In the genomic region with DNA sequence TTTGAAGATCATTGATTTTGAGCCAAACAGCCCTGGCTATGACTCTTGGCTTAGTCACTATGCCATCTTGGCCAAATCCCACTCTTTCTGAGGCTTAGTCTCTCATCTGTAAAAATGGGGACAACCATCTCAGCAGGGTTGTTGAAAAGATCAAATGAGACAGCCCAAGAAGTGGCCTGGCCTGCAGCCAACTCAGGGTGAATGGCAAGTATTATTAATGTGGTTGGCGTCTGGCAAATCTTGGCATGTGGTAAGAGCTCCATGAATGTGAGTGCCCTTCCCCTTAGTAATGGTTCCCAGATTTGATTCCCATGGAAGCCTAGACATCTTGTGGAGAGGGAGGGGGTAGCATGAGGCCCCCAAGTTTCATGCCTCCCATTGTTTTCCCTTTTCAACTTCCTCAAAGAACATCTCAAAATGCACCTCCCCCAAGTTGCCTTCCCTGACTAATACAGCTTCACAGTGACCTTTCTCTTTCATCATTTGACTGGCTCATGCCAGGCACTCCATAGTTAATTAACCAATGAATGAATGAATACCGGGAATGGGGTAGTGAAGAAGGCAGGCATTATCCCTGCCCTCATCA, we compare ENCODE assay signal across 10 cellular contexts. TPM values are rescaled to one million over a fixed set of nuclear protein-coding genes. Genes with fewer than 3 reads are reported as not detected.
DNase-seq lines count a peak whose midpoint lies in the region; ATAC-seq and TF ChIP-seq lines count a peak whose summit lies in the region.
"Had no signal": no experiment of that assay in that cellular context is flagged by ENCODE, and none has a peak within 500 bp of the region (broad histone marks: within the 10 kb centered on the region; RNA-seq: fewer than 3 reads in every experiment).

No MANE protein-coding gene starts in this region.

- peaks cover 0 to 4% (median 0%) of the 10 kb centered on the region in 7 donors for H3K9me3 Mint-ChIP-seq in CD14-positive monocyte
- no peaks in the 10 kb centered on the region for H3K9me3 Mint-ChIP-seq in progenitor cell of endocrine pancreas (ENCODE audit: low read depth)

- intact Hi-C loops in CD14-positive monocyte (cut with micrococcal nuclease) (no loop called here), lower lobe of right lung (cut with DNase I) (no loop called here)

- H3K9me3 ChIP-seq in lower lobe of right lung = no peaks in the 10 kb centered on the region
- H3K9me3 ChIP-seq: esophagus muscularis mucosa had no signal

- no peaks in the 10 kb centered on the region for H3K36me3 ChIP-seq in lower lobe of right lung
- H3K36me3 ChIP-seq: esophagus muscularis mucosa had no signal

- no peaks in the 10 kb centered on the region for H3K27me3 ChIP-seq in lower lobe of right lung (ENCODE audit: low read depth)
- H3K27me3 ChIP-seq: esophagus muscularis mucosa had no signal

- DNase-seq in CD14-positive monocyte (ENCODE audit: low spot score) = peak; percentile 65
- DNase-seq in LoVo (ENCODE audit: low spot score) = peak; percentile 78
- peak; percentile 94 for DNase-seq in astrocyte of the cerebellum (ENCODE audit: low read depth)
- peak; percentile 62 for DNase-seq in medulla oblongata (ENCODE audit: extremely low spot score)
- DNase-seq in lower lobe of right lung = no peak
- DNase-seq in progenitor cell of endocrine pancreas (ENCODE audit: low spot score, unreplicated experiment) = no peak
- no peak for DNase-seq in epidermal melanocyte (ENCODE audit: insufficient read length, low spot score)
- DNase-seq: NCI-H2081 treated with DMSO at 0.1 percent for 48 hours had no signal

- H3K36me3 Mint-ChIP-seq in CD14-positive monocyte = peaks cover 5 to 21% of the 10 kb centered on the region in 2 donors
- no peaks in the 10 kb centered on the region for H3K36me3 Mint-ChIP-seq in progenitor cell of endocrine pancreas (ENCODE audit: insufficient read depth)

- H3K4me3 Mint-ChIP-seq in CD14-positive monocyte = peak overlapping the region in 1 of 2 donors; percentile 21
- no peak overlapping the region for H3K4me3 Mint-ChIP-seq in progenitor cell of endocrine pancreas (ENCODE audit: low read depth)

- H3K27ac Mint-ChIP-seq in CD14-positive monocyte (peak overlapping the region; percentile 75 to 92 (median 86)), progenitor cell of endocrine pancreas (no peak overlapping the region)

- no peak for TF ChIP-seq CTCF in CD14-positive monocyte (IDR thresholded peaks at IDR 0.05)
- TF ChIP-seq CTCF in astrocyte of the cerebellum (IDR thresholded peaks at IDR 0.05; ENCODE audit: low read depth, low read length, missing control alignments) = no peak
- TF ChIP-seq CTCF in lower lobe of right lung (IDR thresholded peaks at IDR 0.05) = no peak
- no peak for TF ChIP-seq CTCF in progenitor cell of endocrine pancreas (IDR thresholded peaks at IDR 0.05; ENCODE audit: unreplicated experiment)

- no peak overlapping the region for H3K27ac ChIP-seq in lower lobe of right lung

- H3K27me3 Mint-ChIP-seq in CD14-positive monocyte (ENCODE audit: low read depth in 3 of 3) (peaks cover 0 to 2% (median 0%) of the 10 kb centered on the region in 3 donors), progenitor cell of endocrine pancreas (peaks cover 48% of the 10 kb centered on the region)

- H3K4me1 Mint-ChIP-seq in CD14-positive monocyte = peaks cover 89% of the 10 kb centered on the region
- H3K4me1 Mint-ChIP-seq in progenitor cell of endocrine pancreas (ENCODE audit: low read depth) = no peaks in the 10 kb centered on the region

- in situ Hi-C loops in astrocyte of the cerebellum (cut with HindIII; ENCODE audit: low sequenced_read_pairs) = loop anchor here (5.0 kb wide), 1 partner anchor 40 kb away; no protein-coding TSS in a partner anchor

- ATAC-seq in lower lobe of right lung = no peak
- no peak for ATAC-seq in HG03521 (IDR thresholded peaks at IDR 0.05; ENCODE audit: unreplicated experiment)

- peaks cover 78% of the 10 kb centered on the region for H3K4me1 ChIP-seq in lower lobe of right lung

- no peak overlapping the region for H3K4me3 ChIP-seq in astrocyte of the cerebellum (ENCODE audit: low read depth, low read length)
- H3K4me3 ChIP-seq in lower lobe of right lung = no peak overlapping the region
- H3K4me3 ChIP-seq: esophagus muscularis mucosa had no signal

RNA-seq across cellular contexts. Expression of gene TGFBI, which starts 11.8 kb away (rescaled TPM):
- polyA plus RNA-seq in CD14-positive monocyte = 100 to 1,000 TPM; 480 to 653 TPM
- total RNA-seq in lower lobe of right lung = 140 TPM
- total RNA-seq in progenitor cell of endocrine pancreas = 2.3 and 3.8 TPM in 2 replicates

Comparison
In these comparisons a context has a peak if more than half of its experiments do, and no peak if none do; other contexts are left out.
1. DNase-seq: peak in CD14-positive monocyte (single experiment), LoVo (single experiment), astrocyte of the cerebellum (single experiment) and medulla oblongata (single experiment); none in lower lobe of right lung (single experiment), progenitor cell of endocrine pancreas (single experiment) and epidermal melanocyte (single experiment).
2. RNA of gene TGFBI, which starts 11.8 kb away (total RNA-seq): 140 TPM in lower lobe of right lung (single experiment); 2.3 to 3.8 TPM in progenitor cell of endocrine pancreas; every median in the first group is over 10 times any median in the second.